In the genomic region with DNA sequence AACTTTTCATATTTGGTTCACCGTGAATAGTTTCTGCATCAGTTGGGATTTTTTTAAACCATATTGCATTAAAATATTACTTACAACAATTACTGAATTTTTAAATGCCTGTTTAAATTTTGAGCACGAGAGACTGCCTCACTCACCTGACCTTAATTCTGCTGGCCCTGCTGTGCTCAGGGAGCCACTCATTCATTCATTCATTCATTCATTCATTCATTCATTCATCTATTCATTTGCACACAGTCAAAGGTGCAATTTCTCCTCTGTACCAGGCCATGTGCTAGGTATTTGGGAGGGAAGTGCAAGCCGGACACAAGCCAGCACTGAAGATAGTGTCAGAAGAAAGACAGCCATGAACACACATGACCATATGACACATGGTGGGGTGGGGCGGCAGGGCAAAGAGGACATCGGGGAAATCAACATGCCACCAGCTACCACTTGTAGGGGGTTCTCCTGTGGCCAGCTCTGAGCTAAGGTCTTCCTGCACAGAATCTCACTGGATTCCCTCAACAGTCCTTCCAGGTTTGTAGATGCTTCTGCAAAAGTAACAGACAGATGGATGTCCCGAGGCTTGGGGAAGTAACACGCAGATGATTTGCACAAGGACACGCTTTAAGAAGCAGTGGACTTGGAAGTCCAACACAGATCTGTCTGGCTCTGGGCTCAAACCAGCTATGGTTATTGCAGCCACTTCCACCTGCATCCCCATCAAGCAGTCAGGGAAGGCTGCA, we compare ENCODE assay signal across 16 cellular contexts. TPM values are rescaled to one million over a fixed set of nuclear protein-coding genes. Genes with fewer than 3 reads are reported as not detected.
DNase-seq lines count a peak whose midpoint lies in the region; ATAC-seq, FAIRE-seq and TF ChIP-seq lines count a peak whose summit lies in the region.
"Had no signal": no experiment of that assay in that cellular context is flagged by ENCODE, and none has a peak within 500 bp of the region (broad histone marks: within the 10 kb centered on the region; RNA-seq: fewer than 3 reads in every experiment).

No MANE protein-coding gene starts in this region.

- no peak overlapping the region for H3K4me2 ChIP-seq in astrocyte (ENCODE audit: low read length)

- H3K9me3 ChIP-seq in astrocyte (ENCODE audit: insufficient read depth, low read depth, low read length) (no peaks in the 10 kb centered on the region), mesodermal cell (ENCODE audit: control insufficient read depth, low read length) (no peaks in the 10 kb centered on the region), transverse colon (no peaks in the 10 kb centered on the region)

- peak overlapping the region; percentile 35 for H3K4me3 Mint-ChIP-seq in astrocyte (ENCODE audit: unreplicated experiment)

- no peaks in the 10 kb centered on the region for H3K4me1 ChIP-seq in astrocyte (ENCODE audit: insufficient read depth, low read length)
- peaks cover 14% of the 10 kb centered on the region for H3K4me1 ChIP-seq in mesodermal cell (ENCODE audit: control insufficient read depth, insufficient read depth, low read length, poor library complexity, severe bottlenecking)
- H3K4me1 ChIP-seq in transverse colon, result peaks cover 0 to 3% (median 0%) of the 10 kb centered on the region in 4 donors

- no peak for DNase-seq in Right ventricle myocardium inferior (ENCODE audit: missing footprints)
- no peak for DNase-seq in cardiac septum (ENCODE audit: low spot score)
- DNase-seq in astrocyte (ENCODE audit: low read depth), result no peak
- no peak for DNase-seq in transverse colon
- no peak for DNase-seq in NCI-H2196 (lab: John Stamatoyannopoulos, UW; ENCODE audit: unreplicated experiment)
- no peak for DNase-seq in foreskin fibroblast
- DNase-seq: activated CD4-positive, alpha-beta T cell treated with anti-CD3 and anti-CD28 coated beads, Interleukin-2, amount 50 U/mL, for 48 hours; activated naive CD4-positive, alpha-beta T cell treated with anti-CD3 and anti-CD28 coated beads, Interleukin-2, amount 50 U/mL, for 16 hours; central memory CD4-positive, alpha-beta T cell; DMS79; NCI-H1930; stimulated activated CD8-positive, alpha-beta memory T cell treated with anti-CD3 and anti-CD28 coated beads, Interleukin-4, amount 100 ng/mL, for 48 hours had no signal

- no peak overlapping the region for H3K9ac ChIP-seq in astrocyte (ENCODE audit: low read length)

- no peak overlapping the region for H3K4me3 ChIP-seq in astrocyte (ENCODE audit: insufficient read depth, low read depth, low read length)
- H3K4me3 ChIP-seq in mesodermal cell (ENCODE audit: extremely low read depth, insufficient read depth, low read length, poor library complexity, severe bottlenecking), result no peak overlapping the region
- H3K4me3 ChIP-seq in transverse colon, result no peak overlapping the region
- no peak overlapping the region for H3K4me3 ChIP-seq in foreskin fibroblast (ENCODE audit: low read depth in 1 of 2, low read length in 2 of 2)

- H3K27me3 ChIP-seq in astrocyte (ENCODE audit: insufficient read depth, low read length) (peaks cover 21% of the 10 kb centered on the region), transverse colon (no peaks in the 10 kb centered on the region)

- ATAC-seq in Right ventricle myocardium inferior (peak; percentile 46), GM21381 (IDR thresholded peaks at IDR 0.05; ENCODE audit: unreplicated experiment) (no peak)
- ATAC-seq: HCT116 had no signal

- H3K27ac ChIP-seq in astrocyte (ENCODE audit: low read depth, low read length) (no peak overlapping the region), mesodermal cell (ENCODE audit: low read depth, low read length, severe bottlenecking) (peak overlapping the region; percentile 32), transverse colon (peak overlapping the region; percentile 56 to 73 (median 73))

- peaks cover 14% of the 10 kb centered on the region for H3K4me1 Mint-ChIP-seq in astrocyte (ENCODE audit: low read depth, unreplicated experiment)

- peaks cover 3% of the 10 kb centered on the region for H3K27me3 Mint-ChIP-seq in astrocyte (ENCODE audit: low read depth, unreplicated experiment)

- no peak for TF ChIP-seq POLR2A in transverse colon (IDR thresholded peaks at IDR 0.05)

- no peak for TF ChIP-seq EP300 in transverse colon (IDR thresholded peaks at IDR 0.05; ENCODE audit: low read depth)

- intact Hi-C loops in Right ventricle myocardium inferior (cut with DNase I), result no loop called here
- intact Hi-C loops in cardiac septum (cut with DNase I), result no loop called here
- intact Hi-C loops in transverse colon (cut with DNase I; ENCODE audit: low total_unique reads), result no loop called here

- peaks cover 1% of the 10 kb centered on the region for H3K9me3 Mint-ChIP-seq in astrocyte (ENCODE audit: unreplicated experiment)

- in situ Hi-C loops in transverse colon (cut with MboI; ENCODE audit: low pct_ligation_motif_present in 1 of 4, low pct_unique_long_range_greater_than_20kb in 1 of 4, low sequenced_read_pairs in 3 of 4), result no loop called here

- H4K20me1 ChIP-seq in astrocyte (ENCODE audit: insufficient read depth, low read length), result no peaks in the 10 kb centered on the region

- no peaks in the 10 kb centered on the region for H3K36me3 ChIP-seq in astrocyte (ENCODE audit: insufficient read depth, low read length)
- no peaks in the 10 kb centered on the region for H3K36me3 ChIP-seq in mesodermal cell (ENCODE audit: control insufficient read depth, insufficient read depth, low read length)
- H3K36me3 ChIP-seq in transverse colon, result no peaks in the 10 kb centered on the region

- peak overlapping the region; percentile 6 for H3K27ac Mint-ChIP-seq in astrocyte (ENCODE audit: unreplicated experiment)

- FAIRE-seq in astrocyte (lab: Jason Lieb, UNC), result no peak

- no peak overlapping the region for H2AFZ ChIP-seq in astrocyte (ENCODE audit: low read depth, low read length)

- 89 to 91% methylated on average over 5 to 7 of the region's 8 CpGs for WGBS in mesodermal cell (ENCODE audit: insufficient coverage in 2 of 2), 2 experiments
- WGBS in transverse colon (ENCODE audit: low coverage in 1 of 2), 2 donors, result 72 to 80% methylated on average over 4 to 8 of the region's 8 CpGs

- TF ChIP-seq CTCF in astrocyte (IDR thresholded peaks at IDR 0.05; ENCODE audit: insufficient read depth, low read depth, low read length) (no peak), transverse colon (IDR thresholded peaks at IDR 0.05) (no peak), foreskin fibroblast (IDR thresholded peaks at IDR 0.05; ENCODE audit: low read depth, low read length) (no peak)

- H3K36me3 Mint-ChIP-seq in astrocyte (ENCODE audit: low read depth, unreplicated experiment), result no peaks in the 10 kb centered on the region

- H3K79me2 ChIP-seq in astrocyte (ENCODE audit: insufficient read depth, low read length), result no peaks in the 10 kb centered on the region

RNA-seq across cellular contexts. Expression of gene CSF2RB, which starts 0.6 kb away (rescaled TPM):
- total RNA-seq in Right ventricle myocardium inferior (3.1 TPM), cardiac septum (4.9 TPM), astrocyte (0.09 and 0.31 TPM in 2 replicates), transverse colon (1 to 10 TPM; 1.2 to 9.7 (median 6.0) TPM)
- polyA plus RNA-seq in mesodermal cell (2013, experiment 1 of 2), result 1.3 TPM
- 0.76 TPM for polyA plus RNA-seq in mesodermal cell (2013, experiment 2 of 2)
- total RNA-seq: myocyte had no signal

RNA-seq across cellular contexts. Expression of gene NCF4, which starts 52.1 kb away (rescaled TPM):
- total RNA-seq in Right ventricle myocardium inferior, result 9.4 TPM
- total RNA-seq in cardiac septum, result 6.1 TPM
- total RNA-seq in astrocyte, result not detected in 2 replicates
- polyA plus RNA-seq in mesodermal cell (2013, experiment 1 of 2), result not detected
- not detected for polyA plus RNA-seq in mesodermal cell (2013, experiment 2 of 2)
- 10 to 100 TPM in 3 of 4 donors, 1 to 10 TPM in 1; 9.4 to 98.7 (median 23.5) TPM for total RNA-seq in transverse colon
- total RNA-seq: myocyte had no signal
